8 cellular contexts compared by ENCODE assay signal in the genomic region with DNA sequence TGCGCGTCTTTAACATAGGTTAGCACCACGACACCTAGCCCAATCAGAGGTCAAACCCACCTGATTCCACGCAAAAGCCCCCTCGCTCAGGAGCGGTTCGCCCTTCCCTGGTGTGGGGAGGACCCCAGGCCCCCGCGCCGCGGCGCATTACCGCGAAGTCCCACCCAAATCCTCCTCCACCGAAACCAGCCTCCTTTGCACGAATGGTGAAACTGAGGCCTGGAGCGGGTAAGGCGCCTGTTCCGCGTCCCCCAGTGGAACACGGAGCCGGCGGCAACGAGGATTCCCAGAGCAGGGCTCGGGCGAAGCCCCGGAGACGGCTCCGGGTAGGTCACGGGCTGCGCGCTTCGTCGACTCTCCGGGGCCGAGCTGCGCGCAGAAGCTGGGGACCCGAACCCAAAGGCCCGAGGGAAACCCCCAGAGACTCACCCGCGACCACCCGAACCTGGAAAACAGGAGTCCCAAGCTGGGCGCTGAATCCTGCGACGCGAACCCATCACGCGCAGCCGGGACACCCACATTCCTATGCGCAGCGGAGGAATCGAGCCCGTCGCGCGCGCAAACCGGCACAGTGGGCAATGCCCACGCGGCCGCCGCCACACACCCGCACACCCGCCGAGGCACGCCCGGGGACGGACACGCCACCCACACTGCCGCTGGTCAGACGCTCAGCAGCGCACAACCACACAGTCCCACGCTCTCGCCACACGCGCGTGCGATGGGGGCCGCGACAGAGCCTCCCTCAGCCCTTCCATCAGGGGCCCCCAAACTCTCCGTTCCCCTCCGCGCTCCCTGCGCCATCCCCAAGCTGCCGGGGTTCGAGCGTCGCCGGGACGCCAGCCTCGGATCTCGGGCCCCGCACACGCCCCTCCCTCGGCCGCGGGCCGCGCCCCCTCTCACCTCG. TPM values are rescaled to one million over a fixed set of nuclear protein-coding genes. Genes with fewer than 3 reads are reported as not detected.
DNase-seq lines count a peak whose midpoint lies in the region; ATAC-seq and TF ChIP-seq lines count a peak whose summit lies in the region.

No MANE protein-coding gene starts in this region.

- H4K91ac ChIP-seq in H9 (ENCODE audit: insufficient read length, low read depth, low read length): no peak overlapping the region

- H3K79me2 ChIP-seq in H9 (ENCODE audit: insufficient read depth, low read length): no peaks in the 10 kb centered on the region

- no peaks in the 10 kb centered on the region for H4K20me1 ChIP-seq in H9 (ENCODE audit: control insufficient read depth, insufficient read depth, insufficient read length)

- peak overlapping the region; percentile 81 for H3K4me3 ChIP-seq in skeletal muscle cell (ENCODE audit: low read depth, low read length)

- CTCF ChIA-PET in activated B cell treated with CpG ODN at 0.5 μM for 24 hours (lab: Charles Lee): no interaction called here

- no peak overlapping the region for H2BK12ac ChIP-seq in H9 (ENCODE audit: insufficient read length, low read depth, low read length)

- no peak overlapping the region for H3K27ac ChIP-seq in H9 (ENCODE audit: insufficient read length, low read depth, low read length)

- H3K4me2 ChIP-seq in H9 (ENCODE audit: insufficient read depth, insufficient read length, low read length): peak overlapping the region; percentile 57

- H2AFZ ChIP-seq in H9 (ENCODE audit: low read length): no peak overlapping the region

- no peak overlapping the region for H4K8ac ChIP-seq in H9 (replicated peaks; ENCODE audit: insufficient read length, low read depth, low read length)

- H3K9me3 Mint-ChIP-seq in H9: peaks cover 4% of the 10 kb centered on the region in 2 experiments; a peak in 3 of 5 replicates
- H3K9me3 Mint-ChIP-seq in activated B cell treated with CpG ODN at 0.5 μM for 24 hours: peaks cover 12% of the 10 kb centered on the region

- H3K18ac ChIP-seq in H9 (ENCODE audit: insufficient read length, low read depth, low read length): no peak overlapping the region

- no peak overlapping the region for H3K4ac ChIP-seq in H9 (ENCODE audit: low read depth, low read length)

- no peak overlapping the region for H2BK5ac ChIP-seq in H9 (ENCODE audit: insufficient read length, low read length)

- H4K5ac ChIP-seq in H9 (ENCODE audit: insufficient read length, low read depth, low read length): no peak overlapping the region

- peaks cover 47% of the 10 kb centered on the region for H3K27me3 ChIP-seq in H9 (ENCODE audit: insufficient read depth, low read length)

- H3K4me1 Mint-ChIP-seq in H9 (peaks cover 9 to 17% of the 10 kb centered on the region in 2 experiments), activated B cell treated with CpG ODN at 0.5 μM for 24 hours (peaks cover 8% of the 10 kb centered on the region)

- H3K14ac ChIP-seq in H9 (ENCODE audit: insufficient read depth, low read length): no peak overlapping the region; the same call in 1 of the 2 replicates

- no peak overlapping the region for H2BK20ac ChIP-seq in H9 (ENCODE audit: low read depth, low read length, poor library complexity, severe bottlenecking)

- H3K79me1 ChIP-seq in H9 (ENCODE audit: insufficient read depth, low read depth, low read length, poor library complexity, severe bottlenecking): no peaks in the 10 kb centered on the region

- H3K27ac Mint-ChIP-seq in H9 (no peak overlapping the region), activated B cell treated with CpG ODN at 0.5 μM for 24 hours (no peak overlapping the region)

- no peak overlapping the region for H2AK5ac ChIP-seq in H9 (ENCODE audit: insufficient read length, low read length)

- H3K36me3 Mint-ChIP-seq in H9 (ENCODE audit: insufficient read depth in 1 of 3, low read depth in 3 of 3) (no peaks in the 10 kb centered on the region), activated B cell treated with CpG ODN at 0.5 μM for 24 hours (ENCODE audit: low read depth) (no peaks in the 10 kb centered on the region)

- intact Hi-C loops in activated B cell treated with CpG ODN at 0.5 μM for 24 hours (cut with micrococcal nuclease): no loop called here
- intact Hi-C loops in left cardiac atrium (cut with DNase I): no loop called here

- POLR2A ChIA-PET in activated B cell treated with CpG ODN at 0.5 μM for 24 hours (lab: Charles Lee): no interaction called here

- no peaks in the 10 kb centered on the region for H3K4me1 ChIP-seq in H9 (ENCODE audit: insufficient read depth, low read length)

- no peak overlapping the region for H3K23ac ChIP-seq in H9 (ENCODE audit: insufficient read length, low read depth, low read length)

- H3K27me3 Mint-ChIP-seq in H9 (ENCODE audit: low read depth) (peaks cover 94% of the 10 kb centered on the region), activated B cell treated with CpG ODN at 0.5 μM for 24 hours (peaks cover 47% of the 10 kb centered on the region)

- H3K4me3 Mint-ChIP-seq in H9 (peak overlapping the region; percentile 52 to 73), activated B cell treated with CpG ODN at 0.5 μM for 24 hours (peak overlapping the region; percentile 66)

- TF ChIP-seq CTCF in H9 (conservative IDR thresholded peaks at IDR 0.05): no peak
- TF ChIP-seq CTCF in activated B cell treated with CpG ODN at 0.5 μM for 24 hours (IDR thresholded peaks at IDR 0.05): no peak

- no peak overlapping the region for H2BK15ac ChIP-seq in H9 (ENCODE audit: low read depth, low read length)

- peaks cover 11% of the 10 kb centered on the region for H3K23me2 ChIP-seq in H9 (ENCODE audit: insufficient read length, low read depth, low read length, poor library complexity, severe bottlenecking)

- no peak overlapping the region for H3K9ac ChIP-seq in H9 (ENCODE audit: extremely low read depth, insufficient read length, low read length)

- H3T11ph ChIP-seq in H9 (ENCODE audit: low read length): no peak overlapping the region

- no peak overlapping the region for H3K56ac ChIP-seq in H9 (ENCODE audit: insufficient read length, low read depth, low read length)

- no peaks in the 10 kb centered on the region for H3K9me3 ChIP-seq in H9 (ENCODE audit: control insufficient read depth, low read depth, low read length)

- WGBS in H9 (ENCODE audit: extremely low coverage, insufficient read length, low lambda C conversion rate): no CpG with 5 or more reads among the region's 101 CpGs

- ATAC-seq in activated B cell treated with CpG ODN at 0.5 μM for 24 hours (ENCODE audit: low read depth): no peak
- ATAC-seq in left cardiac atrium: peak; percentile 10 to 42
- ATAC-seq in GM19351 (IDR thresholded peaks at IDR 0.05; ENCODE audit: unreplicated experiment): no peak

- DNase-seq in COLO668 (lab: John Stamatoyannopoulos, UW; ENCODE audit: unreplicated experiment) (peak; percentile 45), H9 (no peak), activated B cell treated with CpG ODN at 0.5 μM for 24 hours (peak; percentile 18), left cardiac atrium (no peak), skeletal muscle cell (ENCODE audit: low read depth) (no peak), COR-L47 (lab: John Stamatoyannopoulos, UW) (no peak), EL (no peak)

- H2BK120ac ChIP-seq in H9 (ENCODE audit: low read depth, low read length, poor library complexity, severe bottlenecking): no peak overlapping the region

RNA-seq across cellular contexts. Expression of gene GLIS1, which starts 0.5 kb away (rescaled TPM):
- total RNA-seq in H9 (2021) (0.11 and 0.28 TPM in 2 replicates), activated B cell treated with CpG ODN at 0.5 μM for 24 hours (not detected in 2 replicates), left cardiac atrium (under 1 TPM; 0.37 to 0.44 TPM)

Comparison
In these comparisons a context has a peak if more than half of its experiments do, and no peak if none do; other contexts are left out.
1. DNase-seq: peak in COLO668 (single experiment) and activated B cell treated with CpG ODN at 0.5 μM for 24 hours (single experiment); none in H9 (single experiment), left cardiac atrium (single experiment), skeletal muscle cell (single experiment), COR-L47 (single experiment) and EL (single experiment).
2. ATAC-seq: peak in left cardiac atrium (2 of 2); none in activated B cell treated with CpG ODN at 0.5 μM for 24 hours (single experiment) and GM19351 (single experiment).